Comparison of ENCODE assay signal across 25 cellular contexts in the genomic region with DNA sequence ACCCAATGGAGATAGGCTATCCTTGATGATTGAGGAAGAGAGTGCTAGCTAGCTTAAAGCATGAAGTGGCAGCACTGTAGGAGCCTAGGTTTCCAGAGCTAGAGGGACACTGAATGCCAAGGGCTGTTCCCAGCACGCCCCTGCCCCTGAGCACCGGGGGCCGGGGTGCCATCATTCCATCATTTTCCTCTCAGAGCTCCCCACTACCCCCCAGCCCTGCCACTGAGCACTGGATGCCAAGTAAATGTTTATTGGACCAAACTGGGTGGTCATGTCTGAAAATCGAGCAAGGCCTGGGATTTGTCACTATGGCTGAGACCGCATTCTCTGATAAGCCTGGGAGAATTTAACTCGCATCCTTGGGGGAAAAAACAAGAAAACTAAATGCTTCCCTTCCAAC.
A peak's percentile ranks its signal among the peaks of the same experiment; 100 is the strongest.
DNase-seq lines count a peak whose midpoint lies in the region; ATAC-seq, FAIRE-seq and TF ChIP-seq lines count a peak whose summit lies in the region.
"Had no signal": no experiment of that assay in that cellular context is flagged by ENCODE, and none has a peak within 500 bp of the region (broad histone marks: within the 10 kb centered on the region; RNA-seq: fewer than 3 reads in every experiment).

No MANE protein-coding gene starts in this region.

- H3K4me3 ChIP-seq in HepG2 (replicated peaks in 1 of 3; ENCODE audit: insufficient read depth in 1 of 3, low read depth in 2 of 3, low read length in 3 of 3), result no peak overlapping the region
- no peak overlapping the region for H3K4me3 ChIP-seq in right lobe of liver
- H3K4me3 ChIP-seq in smooth muscle cell, result no peak overlapping the region
- H3K4me3 ChIP-seq: A549, BLaER1 had no signal

- DNase-seq in HepG2 (ENCODE audit: low spot score) (no peak), right lobe of liver (no peak), neural crest cell (ENCODE audit: low read depth, low spot score) (no peak), posterior vena cava (ENCODE audit: low spot score) (peak; percentile 58), smooth muscle cell (lab: John Stamatoyannopoulos, UW; ENCODE audit: unreplicated experiment) (no peak), NCI-H146 (lab: John Stamatoyannopoulos, UW) (no peak), ACHN (no peak)
- DNase-seq in activated CD4-positive, alpha-beta T cell treated with anti-CD3 and anti-CD28 coated beads for 4 hours, result no peak
- DNase-seq: BE2C; C1 segment of cervical spinal cord; CD4-positive, alpha-beta memory T cell; CD4-positive, CD25-positive, alpha-beta regulatory T cell; CD8-positive, alpha-beta memory T cell; COR-L47; DMS 273 treated with DMSO at 0.1 percent for 48 hours; DMS153; DMS53; DMS79 treated with DMSO at 0.1 percent for 48 hours; GF-D8 had no signal

- no peak for TF ChIP-seq POLR2A in HepG2 (IDR thresholded peaks at IDR 0.05; ENCODE audit: insufficient read depth in 1 of 2, low read depth in 2 of 2, low read length in 2 of 2)
- TF ChIP-seq POLR2A in right lobe of liver (IDR thresholded peaks at IDR 0.05), result no peak

- no peaks in the 10 kb centered on the region for H3K9me3 ChIP-seq in HepG2 (ENCODE audit: low read length)
- H3K9me3 ChIP-seq in right lobe of liver, result no peaks in the 10 kb centered on the region
- H3K9me3 ChIP-seq in smooth muscle cell (replicated peaks; ENCODE audit: low read depth), result no peaks in the 10 kb centered on the region
- H3K9me3 ChIP-seq: A549, BE2C, BLaER1 had no signal

- WGBS in HepG2 (ENCODE audit: low lambda C conversion rate), result 94% methylated on average over 3 of the region's 6 CpGs
- WGBS in right lobe of liver (ENCODE audit: insufficient coverage, low coverage, low lambda C conversion rate, missing lambda C conversion rate), result 81% methylated on average over 3 of the region's 6 CpGs
- 56% methylated on average over 6 of the region's 6 CpGs for WGBS in smooth muscle cell (ENCODE audit: low lambda C conversion rate)

- H3K4me1 ChIP-seq in HepG2 (ENCODE audit: insufficient read depth, low read length), result no peaks in the 10 kb centered on the region
- H3K4me1 ChIP-seq in right lobe of liver, result no peaks in the 10 kb centered on the region
- peaks cover 2% of the 10 kb centered on the region for H3K4me1 ChIP-seq in smooth muscle cell (ENCODE audit: low read depth)
- H3K4me1 ChIP-seq: A549, BE2C had no signal

- POLR2A ChIA-PET in HepG2 (lab: Yijun Ruan, JAX), result no interaction called here

- FAIRE-seq in HepG2 (lab: Jason Lieb, UNC), result no peak
- FAIRE-seq: A549, G401.6, GM12891 had no signal

- H2AFZ ChIP-seq in HepG2 (ENCODE audit: low read length) (no peak overlapping the region), smooth muscle cell (ENCODE audit: low read depth) (no peak overlapping the region)

- in situ Hi-C loops in HepG2 (cut with HindIII; ENCODE audit: extremely low pct_ligation_motif_present, low pct_unique_long_range_greater_than_20kb) (loop anchor here (25.0 kb wide), 1 partner anchor 572 kb away; no protein-coding TSS in a partner anchor), ACHN (cut with HindIII; ENCODE audit: low pct_ligation_motif_present, low pct_unique_long_range_greater_than_20kb, low sequenced_read_pairs) (loop anchor here (25.0 kb wide), 1 partner anchor 422 kb away; no protein-coding TSS in a partner anchor)

- H3K27ac Mint-ChIP-seq in neural crest cell (ENCODE audit: unreplicated experiment), result peak overlapping the region; percentile 78
- H3K27ac Mint-ChIP-seq: CD14-positive monocyte; CD4-positive, alpha-beta memory T cell; CD4-positive, CD25-positive, alpha-beta regulatory T cell had no signal

- H3K27me3 ChIP-seq in HepG2 (ENCODE audit: control insufficient read depth in 1 of 2, insufficient read depth in 2 of 2, low read length in 2 of 2) (no peaks in the 10 kb centered on the region), right lobe of liver (no peaks in the 10 kb centered on the region), smooth muscle cell (ENCODE audit: low read depth) (no peaks in the 10 kb centered on the region)
- H3K27me3 ChIP-seq: BE2C, BLaER1 had no signal

- BruUV-seq in HepG2 (replicated peaks; lab: Mats Ljungman, UMichigan), result no TSS peak

- intact Hi-C loops in HepG2 (cut with micrococcal nuclease; ENCODE audit: unreplicated experiment) (no loop called here), right lobe of liver (cut with DNase I) (no loop called here), posterior vena cava (cut with DNase I) (no loop called here)

- H3K27ac ChIP-seq in HepG2 (ENCODE audit: extremely low read length, insufficient read depth, low read length) (no peak overlapping the region), right lobe of liver (no peak overlapping the region), smooth muscle cell (ENCODE audit: low read depth) (peak overlapping the region; percentile 28)
- H3K27ac ChIP-seq: 22Rv1, A549, BLaER1 had no signal

- no peak overlapping the region for H3K4me3 Mint-ChIP-seq in neural crest cell
- H3K4me3 Mint-ChIP-seq: CD14-positive monocyte; CD4-positive, alpha-beta memory T cell; CD4-positive, CD25-positive, alpha-beta regulatory T cell; CD8-positive, alpha-beta memory T cell had no signal

- H3K36me3 Mint-ChIP-seq in neural crest cell (ENCODE audit: low read depth), result peaks cover 18% of the 10 kb centered on the region
- H3K36me3 Mint-ChIP-seq: CD14-positive monocyte; CD4-positive, alpha-beta memory T cell; CD4-positive, CD25-positive, alpha-beta regulatory T cell; CD8-positive, alpha-beta memory T cell had no signal

- no peaks in the 10 kb centered on the region for H3K79me2 ChIP-seq in HepG2 (ENCODE audit: insufficient read depth, low read length)
- H3K79me2 ChIP-seq in smooth muscle cell (ENCODE audit: low read depth), result no peaks in the 10 kb centered on the region

- TF ChIP-seq CTCF in HepG2 (CRISPR knock-in tag; IDR thresholded peaks at IDR 0.05) (no peak), right lobe of liver (IDR thresholded peaks at IDR 0.05) (no peak), neural crest cell (conservative IDR thresholded peaks at IDR 0.05) (no peak), smooth muscle cell (IDR thresholded peaks at IDR 0.05; ENCODE audit: borderline replicate concordance, insufficient read depth, poor library complexity, severe bottlenecking) (no peak)

- H3K4me2 ChIP-seq in HepG2 (ENCODE audit: low read depth, low read length) (no peak overlapping the region), smooth muscle cell (no peak overlapping the region)
- H3K4me2 ChIP-seq: A549, BLaER1 had no signal

- TF ChIP-seq EP300 in HepG2 (IDR thresholded peaks at IDR 0.05; ENCODE audit: low read depth in 2 of 2, low read length in 2 of 2), result no peak
- no peak for TF ChIP-seq EP300 in HepG2 (CRISPR knock-in tag; IDR thresholded peaks at IDR 0.05; ENCODE audit: borderline replicate concordance)

- CTCF ChIA-PET in HepG2 (lab: Yijun Ruan, JAX; ENCODE audit: low intra/inter-chr PET ratio, low total read pairs), result no interaction called here

- peaks cover 4% of the 10 kb centered on the region for H3K4me1 Mint-ChIP-seq in neural crest cell
- H3K4me1 Mint-ChIP-seq: CD14-positive monocyte; CD8-positive, alpha-beta memory T cell had no signal

- no peaks in the 10 kb centered on the region for H3F3A ChIP-seq in smooth muscle cell (ENCODE audit: low read depth)

- TF ChIP-seq RAD21 in HepG2 (CRISPR knock-in tag; IDR thresholded peaks at IDR 0.05), result no peak

- ATAC-seq in HepG2 (no peak), right lobe of liver (no peak)
- ATAC-seq: A549 had no signal

- peaks cover 43 to 76% of the 10 kb centered on the region in 2 experiments for H3K36me3 ChIP-seq in HepG2 (replicated peaks in 1 of 2; ENCODE audit: control insufficient read depth in 1 of 2, insufficient read depth in 2 of 2, low read length in 2 of 2)
- peaks cover 0 to 19% (median 4%) of the 10 kb centered on the region in 4 donors for H3K36me3 ChIP-seq in right lobe of liver
- H3K36me3 ChIP-seq in smooth muscle cell (ENCODE audit: low read depth), result peaks cover 6% of the 10 kb centered on the region

- no peaks in the 10 kb centered on the region for H3K27me3 Mint-ChIP-seq in neural crest cell (ENCODE audit: low read depth)

- H3K9ac ChIP-seq in HepG2 (ENCODE audit: insufficient read depth, low read depth, low read length), result no peak overlapping the region
- no peak overlapping the region for H3K9ac ChIP-seq in smooth muscle cell (ENCODE audit: low read depth)
- H3K9ac ChIP-seq: BLaER1 had no signal

- no peaks in the 10 kb centered on the region for H3K9me3 Mint-ChIP-seq in neural crest cell
- H3K9me3 Mint-ChIP-seq: CD4-positive, CD25-positive, alpha-beta regulatory T cell; CD8-positive, alpha-beta memory T cell had no signal

- H4K20me1 ChIP-seq in HepG2 (ENCODE audit: insufficient read depth, low read length) (no peaks in the 10 kb centered on the region), smooth muscle cell (ENCODE audit: low read depth) (peaks cover 3% of the 10 kb centered on the region)
- H4K20me1 ChIP-seq: BLaER1 had no signal

TF ChIP-seq in HepG2, 621 proteins besides CTCF, POLR2A, EP300 and RAD21:
- TF ChIP-seq MXD4 (CRISPR knock-in tag; IDR thresholded peaks at IDR 0.05), result no peak
- TF ChIP-seq, protein P1, sequence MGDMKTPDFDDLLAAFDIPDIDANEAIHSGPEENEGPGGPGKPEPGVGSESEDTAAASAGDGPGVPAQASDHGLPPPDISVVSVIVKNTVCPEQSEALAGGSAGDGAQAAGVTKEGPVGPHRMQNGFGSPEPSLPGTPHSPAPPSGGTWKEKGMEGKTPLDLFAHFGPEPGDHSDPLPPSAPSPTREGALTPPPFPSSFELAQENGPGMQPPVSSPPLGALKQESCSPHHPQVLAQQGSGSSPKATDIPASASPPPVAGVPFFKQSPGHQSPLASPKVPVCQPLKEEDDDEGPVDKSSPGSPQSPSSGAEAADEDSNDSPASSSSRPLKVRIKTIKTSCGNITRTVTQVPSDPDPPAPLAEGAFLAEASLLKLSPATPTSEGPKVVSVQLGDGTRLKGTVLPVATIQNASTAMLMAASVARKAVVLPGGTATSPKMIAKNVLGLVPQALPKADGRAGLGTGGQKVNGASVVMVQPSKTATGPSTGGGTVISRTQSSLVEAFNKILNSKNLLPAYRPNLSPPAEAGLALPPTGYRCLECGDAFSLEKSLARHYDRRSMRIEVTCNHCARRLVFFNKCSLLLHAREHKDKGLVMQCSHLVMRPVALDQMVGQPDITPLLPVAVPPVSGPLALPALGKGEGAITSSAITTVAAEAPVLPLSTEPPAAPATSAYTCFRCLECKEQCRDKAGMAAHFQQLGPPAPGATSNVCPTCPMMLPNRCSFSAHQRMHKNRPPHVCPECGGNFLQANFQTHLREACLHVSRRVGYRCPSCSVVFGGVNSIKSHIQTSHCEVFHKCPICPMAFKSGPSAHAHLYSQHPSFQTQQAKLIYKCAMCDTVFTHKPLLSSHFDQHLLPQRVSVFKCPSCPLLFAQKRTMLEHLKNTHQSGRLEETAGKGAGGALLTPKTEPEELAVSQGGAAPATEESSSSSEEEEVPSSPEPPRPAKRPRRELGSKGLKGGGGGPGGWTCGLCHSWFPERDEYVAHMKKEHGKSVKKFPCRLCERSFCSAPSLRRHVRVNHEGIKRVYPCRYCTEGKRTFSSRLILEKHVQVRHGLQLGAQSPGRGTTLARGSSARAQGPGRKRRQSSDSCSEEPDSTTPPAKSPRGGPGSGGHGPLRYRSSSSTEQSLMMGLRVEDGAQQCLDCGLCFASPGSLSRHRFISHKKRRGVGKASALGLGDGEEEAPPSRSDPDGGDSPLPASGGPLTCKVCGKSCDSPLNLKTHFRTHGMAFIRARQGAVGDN (CRISPR knock-in tag; IDR thresholded peaks at IDR 0.05), result 0 out of 2 replicates have a peak, but pooled peaks have one; percentile 5
